In genomic region chr7:32264667-32265284, GRCh38 we compare ENCODE assay signal across 27 cellular contexts.
"Had no signal": no experiment of that assay in that cellular context is flagged by ENCODE, and none has a peak within 500 bp of the region (broad histone marks: within the 10 kb centered on the region; RNA-seq: fewer than 3 reads in every experiment).

No MANE protein-coding gene starts in this region.

- H3K36me3 ChIP-seq: esophagus muscularis mucosa, gastrocnemius medialis, neutrophil, pancreas, spleen, suprapubic skin, tibial artery, upper lobe of right lung had no signal

- FAIRE-seq: colon, kidney, pancreas had no signal

- DNase-seq: activated B cell treated with CpG ODN at 0.5 μM for 24 hours; activated CD4-positive, alpha-beta T cell treated with anti-CD3 and anti-CD28 coated beads, Interleukin-2, amount 50 U/mL, for 1 hour; activated CD8-positive, alpha-beta T cell treated with anti-CD3 and anti-CD28 coated beads for 36 hours; activated gamma-delta T cell treated with Interleukin-2 at 50 U/mL for 16 hours; activated naive CD4-positive, alpha-beta T cell treated with anti-CD3 and anti-CD28 coated beads, Interleukin-2, amount 50 U/mL, for 16 hours; activated T-cell treated with anti-CD3 and anti-CD28 coated beads, Interleukin-2, amount 50 U/mL, for 4 hours; amniotic stem cell; dermis blood vessel endothelial cell; effector CD4-positive, alpha-beta T cell; gastrocnemius medialis; hypothalamus; immature natural killer cell; kidney; mucosa of descending colon; pancreas; psoas muscle; spleen; stimulated activated naive CD4-positive, alpha-beta T cell; T-helper 1 cell; tibial artery; upper lobe of right lung had no signal

- ATAC-seq: activated CD8-positive, alpha-beta T cell treated with anti-CD3 and anti-CD28 coated beads for 36 hours; activated T-cell treated with anti-CD3 and anti-CD28 coated beads, Interleukin-2, amount 50 U/mL, for 4 hours; activated T-helper 17 cell treated with anti-CD3 and anti-CD28 coated beads, Interleukin-2, amount 50 U/mL, for 72 hours; gastrocnemius medialis; mucosa of descending colon; psoas muscle; upper lobe of right lung had no signal

- H3K4me3 ChIP-seq: esophagus muscularis mucosa, gastrocnemius medialis, lung, mucosa of descending colon, pancreas, psoas muscle, spleen, suprapubic skin, tibial artery, upper lobe of right lung had no signal

- H3K27me3 ChIP-seq: esophagus muscularis mucosa, gastrocnemius medialis, neutrophil, pancreas, spleen, suprapubic skin, tibial artery, upper lobe of right lung had no signal

- H3K4me1 ChIP-seq: esophagus muscularis mucosa, gastrocnemius medialis, pancreas, psoas muscle, spleen, suprapubic skin, tibial artery, upper lobe of right lung had no signal

- H3K9me3 ChIP-seq: esophagus muscularis mucosa, gastrocnemius medialis, mucosa of descending colon, neutrophil, pancreas, psoas muscle, spleen, suprapubic skin, tibial artery, upper lobe of right lung had no signal

- H3K27ac ChIP-seq: esophagus muscularis mucosa, gastrocnemius medialis, neutrophil, pancreas, psoas muscle, spleen, suprapubic skin, tibial artery, upper lobe of right lung had no signal
